20 cellular contexts compared by ENCODE assay signal in the genomic region with DNA sequence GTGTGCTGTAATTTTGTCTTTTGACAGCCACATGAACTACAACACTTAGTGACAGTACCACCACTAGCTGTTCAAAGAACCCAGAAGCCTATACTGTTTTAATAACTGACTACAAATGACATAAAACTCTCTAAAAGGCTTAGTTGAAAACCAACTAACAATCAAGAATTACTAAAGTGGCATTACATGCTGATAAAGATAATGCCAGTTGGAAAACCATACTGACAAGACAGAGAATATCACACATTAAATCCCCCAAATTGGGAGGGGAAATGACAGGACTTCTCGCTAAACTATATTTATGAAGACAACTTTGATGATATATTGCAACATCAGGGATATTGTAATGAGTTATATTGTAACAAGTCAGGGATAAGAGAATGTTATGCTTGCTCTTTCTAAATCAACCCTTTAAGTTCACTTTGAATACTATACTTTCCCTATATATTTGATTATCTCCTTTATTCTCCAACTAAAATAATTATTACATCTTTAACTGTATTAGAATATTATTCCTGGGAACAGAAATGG. TPM values are rescaled to one million over a fixed set of nuclear protein-coding genes. Genes with fewer than 3 reads are reported as not detected.
A peak's percentile ranks its signal among the peaks of the same experiment; 100 is the strongest.
DNase-seq lines count a peak whose midpoint lies in the region; ATAC-seq, FAIRE-seq and TF ChIP-seq lines count a peak whose summit lies in the region.
"Had no signal": no experiment of that assay in that cellular context is flagged by ENCODE, and none has a peak within 500 bp of the region (broad histone marks: within the 10 kb centered on the region; RNA-seq: fewer than 3 reads in every experiment).

No MANE protein-coding gene starts in this region.

- H3K36me3 ChIP-seq in HEK293 (ENCODE audit: control insufficient read depth in 2 of 2, insufficient read depth in 1 of 2, low read length in 2 of 2) (peaks cover 0 to 11% of the 10 kb centered on the region in 2 experiments; a peak in 2 of 3 replicates), K562 (ENCODE audit: control insufficient read depth, insufficient read depth, low read length) (peaks cover 13% of the 10 kb centered on the region; the same call in 1 of the 3 replicates)

- TF ChIP-seq RAD21 in K562 (CRISPR knock-in tag; conservative IDR thresholded peaks at IDR 0.05 in 1 of 2, IDR thresholded peaks at IDR 0.05 in 1 of 2) = no peak

- ATAC-seq in activated naive CD8-positive, alpha-beta T cell treated with anti-CD3 and anti-CD28 coated beads, Interleukin-2, amount 50 U/mL, for 24 hours = no peak
- ATAC-seq in K562 (no peak), memory B cell (ENCODE audit: low read depth) (no peak), HG02588 (IDR thresholded peaks at IDR 0.05; ENCODE audit: unreplicated experiment) (no peak), GM19397 (IDR thresholded peaks at IDR 0.05; ENCODE audit: unreplicated experiment) (no peak)

- H3K27me3 ChIP-seq in K562 (ENCODE audit: control insufficient read depth in 2 of 2, insufficient read depth in 2 of 2, low read length in 2 of 2) = no peaks in the 10 kb centered on the region

- H3K27me3 Mint-ChIP-seq in activated naive CD8-positive, alpha-beta T cell = no peaks in the 10 kb centered on the region
- no peaks in the 10 kb centered on the region for H3K27me3 Mint-ChIP-seq in activated naive CD8-positive, alpha-beta T cell treated with anti-CD3 and anti-CD28 coated beads, Interleukin-2, amount 50 U/mL, for 24 hours
- H3K27me3 Mint-ChIP-seq in memory B cell = no peaks in the 10 kb centered on the region
- H3K27me3 Mint-ChIP-seq: CD4-positive, alpha-beta memory T cell had no signal

- TF ChIP-seq EP300 in K562 (IDR thresholded peaks at IDR 0.05; ENCODE audit: low read length) = no peak

- H3K27ac Mint-ChIP-seq in activated naive CD8-positive, alpha-beta T cell = peak overlapping the region; percentile 58
- H3K27ac Mint-ChIP-seq in activated naive CD8-positive, alpha-beta T cell treated with anti-CD3 and anti-CD28 coated beads, Interleukin-2, amount 50 U/mL, for 24 hours = no peak overlapping the region
- H3K27ac Mint-ChIP-seq in memory B cell = peak overlapping the region; percentile 32

- peaks cover 2% of the 10 kb centered on the region for H3K36me3 Mint-ChIP-seq in activated naive CD8-positive, alpha-beta T cell
- peaks cover 13% of the 10 kb centered on the region for H3K36me3 Mint-ChIP-seq in activated naive CD8-positive, alpha-beta T cell treated with anti-CD3 and anti-CD28 coated beads, Interleukin-2, amount 50 U/mL, for 24 hours (ENCODE audit: low read depth)
- peaks cover 5% of the 10 kb centered on the region for H3K36me3 Mint-ChIP-seq in memory B cell

- in situ Hi-C loops in K562 (cut with MboI) = no loop called here

- intact Hi-C loops in K562 (cut with micrococcal nuclease) = no loop called here

- H3K27ac ChIP-seq in HEK293 (ENCODE audit: extremely low read depth, low read depth, low read length) (no peak overlapping the region), K562 (ENCODE audit: extremely low read depth, low read depth, low read length) (no peak overlapping the region)
- H3K27ac ChIP-seq: GM23248 had no signal

- no peak overlapping the region for H3K4me3 Mint-ChIP-seq in activated naive CD8-positive, alpha-beta T cell
- H3K4me3 Mint-ChIP-seq in activated naive CD8-positive, alpha-beta T cell treated with anti-CD3 and anti-CD28 coated beads, Interleukin-2, amount 50 U/mL, for 24 hours = no peak overlapping the region
- no peak overlapping the region for H3K4me3 Mint-ChIP-seq in memory B cell

- peaks cover 26% of the 10 kb centered on the region for H4K20me1 ChIP-seq in K562 (replicated peaks; ENCODE audit: control insufficient read depth, insufficient read depth, low read length)

- H3K4me3 ChIP-seq in HEK293 (ENCODE audit: low read depth, low read length) = no peak overlapping the region
- H3K4me3 ChIP-seq in K562 = no peak overlapping the region
- H3K4me3 ChIP-seq: GM23248 had no signal

- POLR2A ChIA-PET in HEK293 (lab: Yijun Ruan, JAX) = no interaction called here
- POLR2A ChIA-PET in K562 (lab: Yijun Ruan, JAX) = interaction anchor here (1.4 kb wide), 1 partner anchor 18 kb away, joined by 4 read pairs; no protein-coding TSS in a partner anchor

- H3K4me1 Mint-ChIP-seq in activated naive CD8-positive, alpha-beta T cell (ENCODE audit: low read depth) = peaks cover 78% of the 10 kb centered on the region
- H3K4me1 Mint-ChIP-seq in activated naive CD8-positive, alpha-beta T cell treated with anti-CD3 and anti-CD28 coated beads, Interleukin-2, amount 50 U/mL, for 24 hours = peaks cover 70% of the 10 kb centered on the region
- peaks cover 46% of the 10 kb centered on the region for H3K4me1 Mint-ChIP-seq in memory B cell

- no peak overlapping the region for H3K4me2 ChIP-seq in K562 (ENCODE audit: insufficient read depth, low read length)

- CTCF ChIA-PET in HEK293 (lab: Yijun Ruan, JAX) = interaction anchor here (0.8 to 2.5 kb wide), 5 partner anchors 17 to 265 kb away, joined by 3 to 18 read pairs (median 5); no protein-coding TSS in a partner anchor
- CTCF ChIA-PET in K562 (lab: Yijun Ruan, JAX; ENCODE audit: low intra/inter-chr PET ratio) = no interaction called here

- H2AFZ ChIP-seq in K562 (ENCODE audit: low read depth, low read length) = no peak overlapping the region
- H2AFZ ChIP-seq: GM23248 had no signal

- H3K9me3 Mint-ChIP-seq in activated naive CD8-positive, alpha-beta T cell (ENCODE audit: low read depth) = no peaks in the 10 kb centered on the region
- H3K9me3 Mint-ChIP-seq in activated naive CD8-positive, alpha-beta T cell treated with anti-CD3 and anti-CD28 coated beads, Interleukin-2, amount 50 U/mL, for 24 hours = no peaks in the 10 kb centered on the region
- H3K9me3 Mint-ChIP-seq in memory B cell = no peaks in the 10 kb centered on the region
- H3K9me3 Mint-ChIP-seq: CD4-positive, alpha-beta memory T cell had no signal

- H3K9me3 ChIP-seq in HEK293 (ENCODE audit: control insufficient read depth, insufficient read depth, low read depth, low read length) (no peaks in the 10 kb centered on the region), K562 (replicated peaks; ENCODE audit: control insufficient read depth, insufficient read depth, low read depth, low read length) (no peaks in the 10 kb centered on the region)

- no peak for DNase-seq in activated naive CD8-positive, alpha-beta T cell treated with anti-CD3 and anti-CD28 coated beads, Interleukin-2, amount 50 U/mL, for 24 hours
- DNase-seq in K562 (ENCODE audit: extremely low read depth in 1 of 4, low spot score in 3 of 4) (no peak), memory B cell (ENCODE audit: low spot score in 2 of 2) (no peak)
- no peak for DNase-seq in activated CD8-positive, alpha-beta memory T cell treated with anti-CD3 and anti-CD28 coated beads for 24 hours
- DNase-seq: 8988T; Calu3; CD4-positive, alpha-beta memory T cell; COR-L47; DMS53; DMS79 treated with DMSO at 0.1 percent for 48 hours; GM23248; H7; HCEC 1CT had no signal

- H3K79me2 ChIP-seq in K562 (ENCODE audit: control insufficient read depth, insufficient read depth, low read length) = peaks cover 87% of the 10 kb centered on the region

- no TSS peak for BruUV-seq in K562 (replicated peaks; lab: Mats Ljungman, UMichigan)

- H3K4me1 ChIP-seq in HEK293 (ENCODE audit: control insufficient read depth, insufficient read depth, low read length) (peaks cover 30% of the 10 kb centered on the region), K562 (replicated peaks in 1 of 2; ENCODE audit: control insufficient read depth in 2 of 2, insufficient read depth in 2 of 2, low read length in 2 of 2) (peaks cover 5 to 30% of the 10 kb centered on the region in 2 experiments; a peak in 4 of 5 replicates)

- FAIRE-seq in K562 (lab: Jason Lieb, UNC) = no peak
- FAIRE-seq: GM12892, H1 had no signal

- TF ChIP-seq CTCF in HEK293 (tag by site-specific recombination; IDR thresholded peaks at IDR 0.05) = no peak
- no peak for TF ChIP-seq CTCF in K562 (IDR thresholded peaks at IDR 0.05 in 2 of 3, conservative IDR thresholded peaks at IDR 0.05 in 1 of 3; ENCODE audit: insufficient read depth in 2 of 3, low read depth in 1 of 3, low read length in 3 of 3)

- no peaks in the 10 kb centered on the region for H3K9me1 ChIP-seq in K562 (ENCODE audit: control insufficient read depth, insufficient read depth, low read length)

- H3K9ac ChIP-seq in K562 (ENCODE audit: insufficient read depth in 1 of 2, low read depth in 2 of 2, low read length in 2 of 2) = no peak overlapping the region
- H3K9ac ChIP-seq: GM23248 had no signal

- WGBS in K562 (ENCODE audit: insufficient coverage, low coverage, missing lambda C conversion rate) = 74% methylated on average over 1 of the region's 1 CpG

- no peak for TF ChIP-seq POLR2A in K562 (conservative IDR thresholded peaks at IDR 0.05)

RNA-seq across cellular contexts. Expression of gene NCOA5, which starts 6.2 kb away (rescaled TPM):
- 10.4 and 11.2 TPM in 2 replicates for total RNA-seq in K562 (2011; cell fraction: chromatin; rRNA removed; ENCODE audit: low replicate concordance)
- 6.0 and 6.8 TPM in 2 replicates for total RNA-seq in K562 (2011; cell fraction: nucleolus; rRNA removed)
- total RNA-seq in K562 (2011; cell fraction: nucleoplasm; rRNA removed) = 5.9 and 7.0 TPM in 2 replicates
- total RNA-seq in K562 (2014; rRNA removed) = 13.5 and 19.2 TPM in 2 replicates
- 11.6 and 11.8 TPM in 2 replicates for total RNA-seq in K562 (2014; rRNA removed; fragmentation: Illumina TruSeq; extraction: Trizol)
- total RNA-seq in K562 (2015; rRNA removed; fragmentation: Illumina TruSeq; extraction: Trizol) = 16.9 and 18.5 TPM in 2 replicates
- total RNA-seq in K562 (2021) = 17.9 and 19.4 TPM in 2 replicates
- polyA plus RNA-seq in K562 (2011; rRNA removed) = 13.3 and 13.8 TPM in 2 replicates
- 12.9 and 16.1 TPM in 2 replicates for polyA plus RNA-seq in K562 (2011; cell fraction: cytosol; rRNA removed)
- polyA plus RNA-seq in K562 (2011; cell fraction: nucleus; rRNA removed) = 14.1 and 16.8 TPM in 2 replicates
- polyA plus RNA-seq in K562 (2012) = 16.3 and 19.4 TPM in 2 replicates
- 19.9 and 22.8 TPM in 2 replicates for polyA plus RNA-seq in K562 (2014; fragmentation: Illumina TruSeq; extraction: Trizol)
- polyA plus RNA-seq in K562 (2014; fragmentation: Nextera tagmentation; extraction: Ambion mirVana) = 1 to 10 TPM; 3.9 to 4.3 TPM
- polyA plus RNA-seq in K562 (2014; rRNA removed) = 12.9 and 17.8 TPM in 2 replicates
- 11.2 and 15.3 TPM in 2 replicates for polyA minus RNA-seq in K562 (2011; rRNA and poly(A)+ RNA removed)
- 8.0 and 9.6 TPM in 2 replicates for polyA minus RNA-seq in K562 (2011; cell fraction: cytosol; rRNA and poly(A)+ RNA removed)
- polyA minus RNA-seq in K562 (2011; cell fraction: nucleus; rRNA and poly(A)+ RNA removed) = 4.3 and 6.8 TPM in 2 replicates

RNA-seq across cellular contexts. Expression of gene CD40, which starts 34.5 kb away (rescaled TPM):
- total RNA-seq in K562 (2011; cell fraction: chromatin; rRNA removed; ENCODE audit: low replicate concordance) = 2.4 and 5.1 TPM in 2 replicates
- total RNA-seq in K562 (2011; cell fraction: nucleolus; rRNA removed) = 2.4 and 4.5 TPM in 2 replicates
- total RNA-seq in K562 (2011; cell fraction: nucleoplasm; rRNA removed) = 5.8 and 6.6 TPM in 2 replicates
- total RNA-seq in K562 (2014; rRNA removed) = 1.5 and 1.6 TPM in 2 replicates
- 1.1 and 1.3 TPM in 2 replicates for total RNA-seq in K562 (2014; rRNA removed; fragmentation: Illumina TruSeq; extraction: Trizol)
- 0.64 and 0.76 TPM in 2 replicates for total RNA-seq in K562 (2015; rRNA removed; fragmentation: Illumina TruSeq; extraction: Trizol)
- 2.0 and 2.1 TPM in 2 replicates for total RNA-seq in K562 (2021)
- 2.2 and 3.7 TPM in 2 replicates for polyA plus RNA-seq in K562 (2011; rRNA removed)
- 2.5 and 4.8 TPM in 2 replicates for polyA plus RNA-seq in K562 (2011; cell fraction: cytosol; rRNA removed)
- polyA plus RNA-seq in K562 (2011; cell fraction: nucleus; rRNA removed) = 3.0 and 4.6 TPM in 2 replicates
- 1.7 and 4.9 TPM in 2 replicates for polyA plus RNA-seq in K562 (2012)
- 1.9 TPM in 2 replicates for polyA plus RNA-seq in K562 (2014; fragmentation: Illumina TruSeq; extraction: Trizol)
- 1 to 10 TPM; 1.0 to 1.6 TPM for polyA plus RNA-seq in K562 (2014; fragmentation: Nextera tagmentation; extraction: Ambion mirVana)
- polyA plus RNA-seq in K562 (2014; rRNA removed) = 2.3 and 2.9 TPM in 2 replicates
- 0.75 and 1.5 TPM in 2 replicates for polyA minus RNA-seq in K562 (2011; rRNA and poly(A)+ RNA removed)
- polyA minus RNA-seq in K562 (2011; cell fraction: cytosol; rRNA and poly(A)+ RNA removed) = 0.67 and 1.5 TPM in 2 replicates
- 0.89 and 2.4 TPM in 2 replicates for polyA minus RNA-seq in K562 (2011; cell fraction: nucleus; rRNA and poly(A)+ RNA removed)

RNA-seq across cellular contexts. Expression of gene SLC12A5, which starts 54.6 kb away (rescaled TPM):
- total RNA-seq in K562 (2011; cell fraction: chromatin; rRNA removed; ENCODE audit: low replicate concordance) = 1.3 and 3.1 TPM in 2 replicates
- total RNA-seq in K562 (2011; cell fraction: nucleolus; rRNA removed) = 1.4 and 2.2 TPM in 2 replicates
- 1.5 and 3.8 TPM in 2 replicates for total RNA-seq in K562 (2011; cell fraction: nucleoplasm; rRNA removed)
- total RNA-seq in K562 (2014; rRNA removed) (2.2 and 2.4 TPM in 2 replicates), K562 (2014; rRNA removed; fragmentation: Illumina TruSeq; extraction: Trizol) (0.36 and 1.4 TPM in 2 replicates), K562 (2015; rRNA removed; fragmentation: Illumina TruSeq; extraction: Trizol) (1.2 and 4.1 TPM in 2 replicates), K562 (2021) (5.3 and 6.2 TPM in 2 replicates)
- polyA plus RNA-seq in K562 (2011; rRNA removed) (1.8 and 3.0 TPM in 2 replicates), K562 (2014; fragmentation: Illumina TruSeq; extraction: Trizol) (6.2 and 6.7 TPM in 2 replicates), K562 (2014; fragmentation: Nextera tagmentation; extraction: Ambion mirVana) (1 to 10 TPM in 1 of 2 experiments, under 1 TPM in 1; 0.71 to 2.1 TPM), K562 (2014; rRNA removed) (7.5 and 8.5 TPM in 2 replicates)
- 3.9 and 11.1 TPM in 2 replicates for polyA plus RNA-seq in K562 (2011; cell fraction: cytosol; rRNA removed)
- polyA plus RNA-seq in K562 (2011; cell fraction: nucleus; rRNA removed) = 3.3 and 4.6 TPM in 2 replicates
- polyA plus RNA-seq in K562 (2012) = 10.0 and 16.1 TPM in 2 replicates
- polyA minus RNA-seq in K562 (2011; rRNA and poly(A)+ RNA removed) = 0.66 TPM in 1 of 2 replicates, not detected in the other
- polyA minus RNA-seq in K562 (2011; cell fraction: cytosol; rRNA and poly(A)+ RNA removed) = 3.9 TPM in 1 of 2 replicates, not detected in the other
- 0.40 and 0.44 TPM in 2 replicates for polyA minus RNA-seq in K562 (2011; cell fraction: nucleus; rRNA and poly(A)+ RNA removed)
- total RNA-seq: CD4-positive, alpha-beta memory T cell; Daoy; GM23248 had no signal
- polyA plus RNA-seq: CD4-positive, alpha-beta memory T cell had no signal
